8 cellular contexts compared by ENCODE assay signal in genomic region chr2:73283545-73284295, GRCh38. TPM values are rescaled to one million over a fixed set of nuclear protein-coding genes. Genes with fewer than 3 reads are reported as not detected.
DNase-seq lines count a peak whose midpoint lies in the region; ATAC-seq and TF ChIP-seq lines count a peak whose summit lies in the region.

No MANE protein-coding gene starts in this region.

- POLR2A ChIA-PET in A673 (lab: Charles Lee; ENCODE audit: low non-redundant PET), result no interaction called here

- H3K9ac ChIP-seq in SU-DHL-6 (ENCODE audit: low read length) (peak overlapping the region; percentile 92), endocrine pancreas (ENCODE audit: control insufficient read depth, insufficient read depth, low read length) (peak overlapping the region; percentile 51)

- H3K79me2 ChIP-seq in SU-DHL-6 (ENCODE audit: insufficient read depth, low read length), result peaks cover 55% of the 10 kb centered on the region

- intact Hi-C loops in A673 (cut with micrococcal nuclease; ENCODE audit: unreplicated experiment) (no loop called here), natural killer cell (cut with micrococcal nuclease) (loop anchor here (1.0 kb wide), 1 partner anchor 10 kb away; the partner anchor contains the start of gene EGR4)

- H3K4me3 Mint-ChIP-seq in natural killer cell, result peak overlapping the region; percentile 78

- H3K4me1 Mint-ChIP-seq in natural killer cell, result peaks cover 12 to 27% of the 10 kb centered on the region in 2 donors

- H3K36me3 ChIP-seq in A673 (ENCODE audit: insufficient read depth, low read length, poor library complexity, severe bottlenecking), result no peaks in the 10 kb centered on the region
- no peaks in the 10 kb centered on the region for H3K36me3 ChIP-seq in SU-DHL-6 (ENCODE audit: low read length)
- no peaks in the 10 kb centered on the region for H3K36me3 ChIP-seq in endocrine pancreas (ENCODE audit: control insufficient read depth, insufficient read depth, low read length)

- no TSS peak for BruUV-seq in A673 (replicated peaks; lab: Mats Ljungman, UMichigan)

- H3K27me3 ChIP-seq in A673 (replicated peaks; ENCODE audit: insufficient read depth, low read depth, low read length, poor library complexity) (peaks cover 3% of the 10 kb centered on the region), SU-DHL-6 (ENCODE audit: low read length) (no peaks in the 10 kb centered on the region), endocrine pancreas (ENCODE audit: control insufficient read depth, insufficient read depth, low read length) (no peaks in the 10 kb centered on the region)

- H3K9me3 ChIP-seq in A673 (ENCODE audit: low read depth, low read length, poor library complexity, severe bottlenecking) (no peaks in the 10 kb centered on the region), SU-DHL-6 (ENCODE audit: insufficient read depth, low read length) (no peaks in the 10 kb centered on the region), endocrine pancreas (ENCODE audit: control insufficient read depth, low read length) (no peaks in the 10 kb centered on the region)

- TF ChIP-seq CTCF in A673 (conservative IDR thresholded peaks at IDR 0.05; ENCODE audit: low read depth, low read length) (no peak), SU-DHL-6 (IDR thresholded peaks at IDR 0.05; ENCODE audit: insufficient read depth, low read length, poor library complexity, severe bottlenecking) (no peak), natural killer cell (IDR thresholded peaks at IDR 0.05) (no peak)

- H3F3A ChIP-seq in SU-DHL-6 (ENCODE audit: insufficient read depth), result 0 out of 2 replicates have a peak, but pooled peaks cover 3% of the 10 kb centered on the region

- CTCF ChIA-PET in A673 (lab: Charles Lee), result interaction anchor here (1.0 kb wide), 1 partner anchor 71 kb away, joined by 3 read pairs; no protein-coding TSS in a partner anchor

- peak overlapping the region; percentile 91 for H3K4me2 ChIP-seq in SU-DHL-6 (ENCODE audit: low read depth, low read length, poor library complexity, severe bottlenecking)

- H3K9me3 Mint-ChIP-seq in natural killer cell, result no peaks in the 10 kb centered on the region

- ATAC-seq in GM18511 (IDR thresholded peaks at IDR 0.05; ENCODE audit: unreplicated experiment) (peak; percentile 23), HG03066 (IDR thresholded peaks at IDR 0.05; ENCODE audit: low read depth, unreplicated experiment) (peak; percentile 7), natural killer cell (peak; percentile 9 to 45 (median 32))

- H3K4me3 ChIP-seq in A673 (ENCODE audit: low read depth, low read length, poor library complexity, severe bottlenecking), result peak overlapping the region; percentile 78
- peak overlapping the region; percentile 85 for H3K4me3 ChIP-seq in SU-DHL-6 (ENCODE audit: insufficient read depth, low read length, poor library complexity, severe bottlenecking)
- H3K4me3 ChIP-seq in endocrine pancreas (ENCODE audit: control insufficient read depth, insufficient read depth, low read length), result peak overlapping the region; percentile 22

- H3K27ac ChIP-seq in A673 (ENCODE audit: low read depth, low read length, poor library complexity, severe bottlenecking), result peak overlapping the region; percentile 66
- peak overlapping the region; percentile 92 for H3K27ac ChIP-seq in SU-DHL-6 (ENCODE audit: low read depth, low read length)

- no peak overlapping the region for H3K27ac Mint-ChIP-seq in natural killer cell

- H3K36me3 Mint-ChIP-seq in natural killer cell, result no peaks in the 10 kb centered on the region

- peak; percentile 16 for DNase-seq in A673 (ENCODE audit: low spot score)
- no peak for DNase-seq in natural killer cell
- no peak for DNase-seq in H4 (ENCODE audit: low spot score)
- DNase-seq in activated CD4-positive, CD25-positive, alpha-beta regulatory T cell treated with anti-CD3 and anti-CD28 coated beads, Interleukin-2, amount 50 U/mL, for 72 hours, result no peak

- H3K4me1 ChIP-seq in A673 (ENCODE audit: insufficient read depth, low read length, poor library complexity, severe bottlenecking), result no peaks in the 10 kb centered on the region
- no peaks in the 10 kb centered on the region for H3K4me1 ChIP-seq in endocrine pancreas (ENCODE audit: control insufficient read depth, insufficient read depth, low read length)

- H3K9me2 ChIP-seq in SU-DHL-6 (replicated peaks; ENCODE audit: insufficient read depth, low read length), result no peaks in the 10 kb centered on the region

- H4K20me1 ChIP-seq in SU-DHL-6 (ENCODE audit: low read depth, low read length), result no peaks in the 10 kb centered on the region; the same call in 1 of the 2 replicates

- peaks cover 8 to 11% of the 10 kb centered on the region in 2 donors for H3K27me3 Mint-ChIP-seq in natural killer cell (ENCODE audit: low read depth in 2 of 2)

- H2AFZ ChIP-seq in SU-DHL-6 (ENCODE audit: low read depth, low read length, severe bottlenecking), result peak overlapping the region; percentile 77

RNA-seq across cellular contexts. Expression of gene FBXO41, which starts 0.6 kb away (rescaled TPM):
- total RNA-seq in A673 (2021) (8.6 and 11.5 TPM in 2 replicates), natural killer cell (10 to 100 TPM; 11.5 to 16.4 (median 13.8) TPM)
- 0.99 and 2.3 TPM in 2 replicates for total RNA-seq in H4 (2014; rRNA removed; shearing (Covaris generic))

RNA-seq across cellular contexts. Expression of gene EGR4, which starts 9.6 kb away (rescaled TPM):
- total RNA-seq in A673 (2021) (1.9 and 2.0 TPM in 2 replicates), natural killer cell (1 to 10 TPM in 2 of 3 donors, under 1 TPM in 1; 0.28 to 2.6 (median 1.1) TPM)
- not detected in 2 replicates for total RNA-seq in H4 (2014; rRNA removed; shearing (Covaris generic))

RNA-seq across cellular contexts. Expression of gene CCT7, which starts 49.6 kb away (rescaled TPM):
- 627 and 648 TPM in 2 replicates for total RNA-seq in A673 (2021)
- total RNA-seq in natural killer cell, result 100 to 1,000 TPM in 2 of 3 donors, 10 to 100 TPM in 1; 82.3 to 114 (median 112) TPM
- total RNA-seq in H4 (2014; rRNA removed; shearing (Covaris generic)), result 534 and 543 TPM in 2 replicates

RNA-seq across cellular contexts. Expression of gene PRADC1, which starts 50.7 kb away (rescaled TPM):
- 17.7 and 20.0 TPM in 2 replicates for total RNA-seq in A673 (2021)
- 1 to 10 TPM; 8.3 to 9.7 (median 9.1) TPM for total RNA-seq in natural killer cell
- total RNA-seq in H4 (2014; rRNA removed; shearing (Covaris generic)), result 26.6 and 49.4 TPM in 2 replicates

Comparison
In these comparisons a context has a peak if more than half of its experiments do, and no peak if none do; other contexts are left out.
1. H3K4me3 ChIP-seq: peak in every context shown above with its lines; median percentile 85 in SU-DHL-6; 78 in A673; 22 in endocrine pancreas.